In genomic region chr6:147382945-147383554, GRCh38 we compare ENCODE assay signal across 9 cellular contexts.
DNase-seq lines count a peak whose midpoint lies in the region; ATAC-seq and TF ChIP-seq lines count a peak whose summit lies in the region.
"Had no signal": no experiment of that assay in that cellular context is flagged by ENCODE, and none has a peak within 500 bp of the region (broad histone marks: within the 10 kb centered on the region; RNA-seq: fewer than 3 reads in every experiment).

No MANE protein-coding gene starts in this region.

- peak; percentile 13 for DNase-seq in NCI-H2171 treated with DMSO at 0.1 percent for 48 hours (lab: John Stamatoyannopoulos, UW)
- no peak for DNase-seq in NCI-H2171 (lab: John Stamatoyannopoulos, UW)
- peak; percentile 12 for DNase-seq in OCI-LY7 (ENCODE audit: low spot score)
- DNase-seq in fibroblast of gingiva (ENCODE audit: low read depth) = peak; percentile 43
- no peak for DNase-seq in spleen
- no peak for DNase-seq in GM20000 (ENCODE audit: low spot score)
- DNase-seq: NCI-H1417 treated with DMSO at 0.1 percent for 48 hours had no signal

- no peaks in the 10 kb centered on the region for H3K79me2 ChIP-seq in OCI-LY7 (ENCODE audit: insufficient read depth, low read depth, low read length)

- no peak overlapping the region for H3K4me2 ChIP-seq in OCI-LY7 (ENCODE audit: low read length)

- TF ChIP-seq POLR2A in spleen (IDR thresholded peaks at IDR 0.05) = no peak

- intact Hi-C loops in OCI-LY7 (cut with micrococcal nuclease; ENCODE audit: unreplicated experiment) (no loop called here), spleen (cut with DNase I; ENCODE audit: low total_unique reads) (no loop called here)

- H3K9me3 ChIP-seq in OCI-LY7 (ENCODE audit: low read length) (no peaks in the 10 kb centered on the region), spleen (peaks cover 0 to 7% (median 0%) of the 10 kb centered on the region in 8 donors)

- ATAC-seq in HG02588 (IDR thresholded peaks at IDR 0.05; ENCODE audit: unreplicated experiment) (no peak), GM21786 (IDR thresholded peaks at IDR 0.05; ENCODE audit: unreplicated experiment) (no peak)

- no peaks in the 10 kb centered on the region for H3K9me2 ChIP-seq in OCI-LY7 (ENCODE audit: insufficient read depth, low read length)

- H2AFZ ChIP-seq in OCI-LY7 (ENCODE audit: low read length) = no peak overlapping the region

- CTCF ChIA-PET in OCI-LY7 (lab: Charles Lee; ENCODE audit: unreplicated experiment) = no interaction called here

- peak; percentile 69 for TF ChIP-seq CTCF in OCI-LY7 (conservative IDR thresholded peaks at IDR 0.05; ENCODE audit: low read length)
- peak in 6 of 11 experiments; percentile 20 to 55 (median 46) for TF ChIP-seq CTCF in spleen (IDR thresholded peaks at IDR 0.05 in 8 of 11, conservative IDR thresholded peaks at IDR 0.05 in 3 of 11)
- TF ChIP-seq CTCF in GM20000 (IDR thresholded peaks at IDR 0.05; ENCODE audit: extremely low read depth, missing control alignments) = no peak

- H3K4me3 ChIP-seq in OCI-LY7 (ENCODE audit: low read depth, low read length, poor library complexity, severe bottlenecking) = no peak overlapping the region
- H3K4me3 ChIP-seq in spleen = no peak overlapping the region

- H3K27ac ChIP-seq in OCI-LY7 (ENCODE audit: low read depth, low read length, poor library complexity, severe bottlenecking) = no peak overlapping the region
- no peak overlapping the region for H3K27ac ChIP-seq in spleen

- POLR2A ChIA-PET in OCI-LY7 (lab: Charles Lee) = interaction anchor here (0.6 kb wide), 1 partner anchor 10 kb away, joined by 3 read pairs; no protein-coding TSS in a partner anchor

- WGBS in spleen, 5 donors = 90 to 97% (median 95%) methylated on average over 6 of the region's 6 CpGs

- no peaks in the 10 kb centered on the region for H3K27me3 ChIP-seq in spleen (replicated peaks in 1 of 7)

- no TSS peak for BruUV-seq in OCI-LY7 (replicated peaks; lab: Mats Ljungman, UMichigan)

- no peaks in the 10 kb centered on the region for H4K20me1 ChIP-seq in OCI-LY7 (ENCODE audit: insufficient read depth, low read length)

- H3K4me1 ChIP-seq in OCI-LY7 (ENCODE audit: insufficient read depth, low read length, poor library complexity, severe bottlenecking) (no peaks in the 10 kb centered on the region), spleen (no peaks in the 10 kb centered on the region)

- H3K36me3 ChIP-seq in OCI-LY7 (ENCODE audit: insufficient read depth, low read length) (no peaks in the 10 kb centered on the region), spleen (peaks cover 0 to 86% (median 17%) of the 10 kb centered on the region in 6 donors)

Comparison
In these comparisons a context has a peak if more than half of its experiments do, and no peak if none do; other contexts are left out.
1. DNase-seq: peak in NCI-H2171 treated with DMSO at 0.1 percent for 48 hours (single experiment), OCI-LY7 (single experiment) and fibroblast of gingiva (single experiment); none in NCI-H2171 (single experiment), spleen (single experiment) and GM20000 (single experiment).